Comparison of ENCODE assay signal across 2 cellular contexts in the genomic region with DNA sequence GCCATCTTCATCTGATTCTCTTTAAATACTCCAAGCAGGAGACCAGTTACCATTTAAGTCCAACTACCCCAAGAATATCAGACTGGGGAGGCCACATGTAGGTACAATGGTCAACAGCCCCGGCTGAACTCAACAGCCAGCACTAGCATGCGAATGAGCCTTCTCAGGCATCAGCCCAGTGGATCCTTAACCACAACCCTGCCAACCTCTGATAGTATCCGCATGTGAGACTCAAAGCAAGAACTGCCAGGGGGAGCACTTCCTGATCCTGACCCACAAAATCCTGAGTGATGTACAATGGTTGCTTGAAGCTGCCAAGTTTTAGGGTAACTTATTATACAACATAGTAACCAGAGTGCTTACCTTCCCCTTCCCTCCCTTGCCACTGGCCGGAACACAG.
TF ChIP-seq lines count a peak whose summit lies in the region.

No MANE protein-coding gene starts in this region.

TF ChIP-seq in HEK293, 187 proteins besides CTCF, POLR2A, EP300 and RAD21 (continued from another document):
- TF ChIP-seq, protein P1, sequence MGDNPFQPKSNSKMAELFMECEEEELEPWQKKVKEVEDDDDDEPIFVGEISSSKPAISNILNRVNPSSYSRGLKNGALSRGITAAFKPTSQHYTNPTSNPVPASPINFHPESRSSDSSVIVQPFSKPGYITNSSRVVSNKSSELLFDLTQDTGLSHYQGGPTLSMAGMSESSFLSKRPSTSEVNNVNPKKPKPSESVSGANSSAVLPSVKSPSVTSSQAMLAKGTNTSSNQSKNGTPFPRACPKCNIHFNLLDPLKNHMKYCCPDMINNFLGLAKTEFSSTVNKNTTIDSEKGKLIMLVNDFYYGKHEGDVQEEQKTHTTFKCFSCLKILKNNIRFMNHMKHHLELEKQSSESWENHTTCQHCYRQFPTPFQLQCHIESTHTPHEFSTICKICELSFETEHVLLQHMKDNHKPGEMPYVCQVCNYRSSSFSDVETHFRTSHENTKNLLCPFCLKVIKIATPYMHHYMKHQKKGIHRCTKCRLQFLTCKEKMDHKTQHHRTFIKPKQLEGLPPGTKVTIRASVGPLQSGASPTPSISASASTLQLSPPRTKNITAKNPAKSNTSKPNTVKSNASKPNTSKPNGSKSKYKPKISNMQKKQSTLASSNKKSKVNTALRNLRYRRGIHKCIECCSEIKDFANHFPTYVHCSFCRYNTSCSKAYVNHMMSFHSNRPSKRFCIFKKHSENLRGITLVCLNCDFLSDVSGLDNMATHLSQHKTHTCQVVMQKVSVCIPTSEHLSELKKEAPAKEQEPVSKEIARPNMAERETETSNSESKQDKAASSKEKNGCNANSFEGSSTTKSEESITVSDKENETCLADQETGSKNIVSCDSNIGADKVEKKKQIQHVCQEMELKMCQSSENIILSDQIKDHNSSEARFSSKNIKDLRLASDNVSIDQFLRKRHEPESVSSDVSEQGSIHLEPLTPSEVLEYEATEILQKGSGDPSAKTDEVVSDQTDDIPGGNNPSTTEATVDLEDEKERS (tag by site-specific recombination; IDR thresholded peaks at IDR 0.05): no peak
- TF ChIP-seq ZNF133 (tag by site-specific recombination; IDR thresholded peaks at IDR 0.05) (no peak), ZNF155 (tag by site-specific recombination; IDR thresholded peaks at IDR 0.05) (no peak)
- TF ChIP-seq, protein P2, sequence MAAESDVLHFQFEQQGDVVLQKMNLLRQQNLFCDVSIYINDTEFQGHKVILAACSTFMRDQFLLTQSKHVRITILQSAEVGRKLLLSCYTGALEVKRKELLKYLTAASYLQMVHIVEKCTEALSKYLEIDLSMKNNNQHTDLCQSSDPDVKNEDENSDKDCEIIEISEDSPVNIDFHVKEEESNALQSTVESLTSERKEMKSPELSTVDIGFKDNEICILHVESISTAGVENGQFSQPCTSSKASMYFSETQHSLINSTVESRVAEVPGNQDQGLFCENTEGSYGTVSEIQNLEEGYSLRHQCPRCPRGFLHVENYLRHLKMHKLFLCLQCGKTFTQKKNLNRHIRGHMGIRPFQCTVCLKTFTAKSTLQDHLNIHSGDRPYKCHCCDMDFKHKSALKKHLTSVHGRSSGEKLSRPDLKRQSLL (tag by site-specific recombination; IDR thresholded peaks at IDR 0.05): no peak
TF ChIP-seq in HEK293: peak in this region for 0.

TF ChIP-seq in SK-N-SH treated with all-trans-retinoic acid at 6 μM for 48 hours, 23 proteins besides CTCF, POLR2A, EP300 and RAD21 (continued from another document):
- TF ChIP-seq, protein P3, sequence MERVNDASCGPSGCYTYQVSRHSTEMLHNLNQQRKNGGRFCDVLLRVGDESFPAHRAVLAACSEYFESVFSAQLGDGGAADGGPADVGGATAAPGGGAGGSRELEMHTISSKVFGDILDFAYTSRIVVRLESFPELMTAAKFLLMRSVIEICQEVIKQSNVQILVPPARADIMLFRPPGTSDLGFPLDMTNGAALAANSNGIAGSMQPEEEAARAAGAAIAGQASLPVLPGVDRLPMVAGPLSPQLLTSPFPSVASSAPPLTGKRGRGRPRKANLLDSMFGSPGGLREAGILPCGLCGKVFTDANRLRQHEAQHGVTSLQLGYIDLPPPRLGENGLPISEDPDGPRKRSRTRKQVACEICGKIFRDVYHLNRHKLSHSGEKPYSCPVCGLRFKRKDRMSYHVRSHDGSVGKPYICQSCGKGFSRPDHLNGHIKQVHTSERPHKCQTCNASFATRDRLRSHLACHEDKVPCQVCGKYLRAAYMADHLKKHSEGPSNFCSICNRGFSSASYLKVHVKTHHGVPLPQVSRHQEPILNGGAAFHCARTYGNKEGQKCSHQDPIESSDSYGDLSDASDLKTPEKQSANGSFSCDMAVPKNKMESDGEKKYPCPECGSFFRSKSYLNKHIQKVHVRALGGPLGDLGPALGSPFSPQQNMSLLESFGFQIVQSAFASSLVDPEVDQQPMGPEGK (CRISPR knock-in tag; IDR thresholded peaks at IDR 0.05; ENCODE audit: borderline replicate concordance): no peak
